ENCODE assay signal across 8 cellular contexts in genomic region chr1:1778827-1779675, GRCh38. TPM values are rescaled to one million over a fixed set of nuclear protein-coding genes. Genes with fewer than 3 reads are reported as not detected.
DNase-seq lines count a peak whose midpoint lies in the region; ATAC-seq and TF ChIP-seq lines count a peak whose summit lies in the region.

No MANE protein-coding gene starts in this region.

- peak; percentile 76 for TF ChIP-seq POLR2A in right lobe of liver (IDR thresholded peaks at IDR 0.05)

- peak overlapping the region; percentile 50 for H3K4me3 ChIP-seq in WI38 (ENCODE audit: low read depth, low read length)
- peak overlapping the region; percentile 84 to 99 (median 86) for H3K4me3 ChIP-seq in right lobe of liver

- H3K27me3 Mint-ChIP-seq in HFFc6 (ENCODE audit: insufficient read depth): peaks cover 24% of the 10 kb centered on the region

- ATAC-seq in right lobe of liver: peak; percentile 63 to 79 (median 69)

- TF ChIP-seq CTCF in GM13976 (IDR thresholded peaks at IDR 0.05; ENCODE audit: borderline replicate concordance, control extremely low read depth, extremely low read depth, insufficient read depth, missing control alignments) (peak; percentile 29), HFFc6 (IDR thresholded peaks at IDR 0.05) (peak; percentile 44), WI38 (IDR thresholded peaks at IDR 0.05; ENCODE audit: low read depth, low read length) (no peak), right lobe of liver (IDR thresholded peaks at IDR 0.05) (peak in 1 of 4 donors; percentile 19)

- H3K9me3 ChIP-seq in right lobe of liver: no peaks in the 10 kb centered on the region

- peaks cover 0 to 57% (median 24%) of the 10 kb centered on the region in 4 donors for H3K4me1 ChIP-seq in right lobe of liver

- peak; percentile 93 for DNase-seq in GM13976 (ENCODE audit: low spot score)
- DNase-seq in HFFc6: no peak
- DNase-seq in MV-4-11 (lab: John Stamatoyannopoulos, UW): peak; percentile 91
- peak; percentile 72 for DNase-seq in central memory CD4-positive, alpha-beta T cell
- peak; percentile 94 to 95 (median 95) for DNase-seq in right lobe of liver
- peak; percentile 29 to 63 (median 45) for DNase-seq in stimulated activated CD4-positive, alpha-beta T cell treated with anti-CD3 and anti-CD28 coated beads, TNF-alpha, amount 100 ng/mL, for 1 hour (ENCODE audit: low read depth in 3 of 3, low spot score in 1 of 3)
- DNase-seq in cerebellar nuclear complex (lab: John Stamatoyannopoulos, UW): no peak

- peaks cover 60% of the 10 kb centered on the region for H3K4me1 Mint-ChIP-seq in HFFc6 (ENCODE audit: low read depth)

- H3K27ac Mint-ChIP-seq in HFFc6: peak overlapping the region; percentile 69

- 22% methylated on average over 9 of the region's 54 CpGs for WGBS in right lobe of liver (ENCODE audit: insufficient coverage, low coverage, low lambda C conversion rate, missing lambda C conversion rate)

- intact Hi-C loops in right lobe of liver (cut with DNase I): no loop called here

- in situ Hi-C loops in GM13976 (cut with MboI; ENCODE audit: low sequenced_read_pairs, unreplicated experiment): no loop called here

- H3K27me3 ChIP-seq in right lobe of liver: no peaks in the 10 kb centered on the region

- H3K9me3 Mint-ChIP-seq in HFFc6: no peaks in the 10 kb centered on the region

- peak overlapping the region; percentile 77 for H3K4me3 Mint-ChIP-seq in HFFc6

- peak overlapping the region; percentile 77 to 98 (median 87) for H3K27ac ChIP-seq in right lobe of liver

- no peaks in the 10 kb centered on the region for H3K36me3 ChIP-seq in right lobe of liver

- peaks cover 6% of the 10 kb centered on the region; the same call in 1 of the 2 replicates for H3K36me3 Mint-ChIP-seq in HFFc6 (ENCODE audit: low read depth)

RNA-seq across cellular contexts. Expression of gene NADK, which starts 0.8 kb away (rescaled TPM):
- 10 to 100 TPM; 50.3 to 68.8 (median 54.8) TPM for total RNA-seq in HFFc6 (2021; fragmentation: NEBNext Ultra II Directional; extraction: Animal tissue kit (Norgen Biotek cat#: 25700))
- 100 to 1,000 TPM in 3 of 6 experiments, 10 to 100 TPM in 3; 80.3 to 143 (median 100) TPM for total RNA-seq in right lobe of liver

RNA-seq across cellular contexts. Expression of gene CDK11A, which starts 54.9 kb away (rescaled TPM):
- total RNA-seq in HFFc6 (2021; fragmentation: NEBNext Ultra II Directional; extraction: Animal tissue kit (Norgen Biotek cat#: 25700)): 10 to 100 TPM; 23.1 to 27.2 (median 25.0) TPM
- total RNA-seq in right lobe of liver: 10 to 100 TPM in 4 of 6 experiments, 1 to 10 TPM in 2; 8.4 to 25.2 (median 11.0) TPM

Comparison
In these comparisons a context has a peak if more than half of its experiments do, and no peak if none do; other contexts are left out.
1. DNase-seq: peak in GM13976 (single experiment), MV-4-11 (single experiment), central memory CD4-positive, alpha-beta T cell (single experiment), right lobe of liver (3 of 3) and stimulated activated CD4-positive, alpha-beta T cell treated with anti-CD3 and anti-CD28 coated beads, TNF-alpha, amount 100 ng/mL, for 1 hour (3 of 3); none in HFFc6 (single experiment) and cerebellar nuclear complex (0 of 2).